In the genomic region with DNA sequence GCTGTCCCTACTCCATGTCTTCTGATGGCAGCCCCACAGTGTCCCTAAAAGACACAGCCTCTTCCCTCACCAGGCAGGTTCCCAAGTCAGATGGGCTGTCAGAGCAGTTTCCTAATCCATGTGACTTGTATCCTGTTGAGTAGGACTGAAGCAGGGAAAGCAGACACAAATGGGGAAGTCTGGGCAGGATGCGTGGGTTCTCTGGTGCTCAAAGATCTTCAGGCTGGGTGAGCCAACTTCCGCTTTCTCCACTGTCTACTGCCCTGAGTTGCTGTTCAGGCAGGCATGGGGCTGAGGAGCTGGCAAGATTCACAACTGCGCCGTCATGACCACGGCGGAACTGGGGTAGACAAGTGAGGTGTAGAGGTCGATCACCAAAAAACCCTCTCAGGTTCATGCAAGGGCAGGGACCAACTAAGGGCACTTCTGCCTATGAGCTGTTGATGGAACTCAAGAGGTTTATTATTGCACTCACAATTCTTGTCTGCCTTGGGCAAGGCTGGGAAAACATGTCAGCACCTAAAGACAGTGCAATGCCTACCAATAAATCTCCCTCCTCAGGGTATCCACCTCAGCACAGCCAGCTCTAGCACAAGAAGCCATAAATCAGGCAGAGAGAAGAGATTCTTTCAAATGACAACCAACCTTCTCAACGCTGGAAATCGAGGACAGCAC, we compare ENCODE assay signal across 9 cellular contexts.
A peak's percentile ranks its signal among the peaks of the same experiment; 100 is the strongest.
DNase-seq lines count a peak whose midpoint lies in the region; ATAC-seq and TF ChIP-seq lines count a peak whose summit lies in the region.
"Had no signal": no experiment of that assay in that cellular context is flagged by ENCODE, and none has a peak within 500 bp of the region (broad histone marks: within the 10 kb centered on the region; RNA-seq: fewer than 3 reads in every experiment).

No MANE protein-coding gene starts in this region.

- CTCF ChIA-PET in WTC11 (lab: Charles Lee) = no interaction called here
- CTCF ChIA-PET in naive thymus-derived CD4-positive, alpha-beta T cell (lab: Charles Lee) = interaction anchor here (0.7 to 1.1 kb wide), 3 partner anchors 10 to 63 kb away, joined by 3 read pairs; no protein-coding TSS in a partner anchor

- H3K4me3 Mint-ChIP-seq in WTC11 = no peak overlapping the region
- peak overlapping the region; percentile 38 for H3K4me3 Mint-ChIP-seq in dendritic cell treated with granulocyte-macrophage colony-stimulating factor and Interleukin-4, amounts not matched to agents 40 ng/mL and 50 ng/mL, for 4 days
- peak overlapping the region; percentile 18 to 69 (median 61) for H3K4me3 Mint-ChIP-seq in naive thymus-derived CD4-positive, alpha-beta T cell
- H3K4me3 Mint-ChIP-seq: neural crest cell had no signal

- POLR2A ChIA-PET in WTC11 (lab: Charles Lee) = no interaction called here
- POLR2A ChIA-PET in naive thymus-derived CD4-positive, alpha-beta T cell (lab: Charles Lee) = interaction anchor here (0.6 to 1.0 kb wide), 3 partner anchors 22 to 87 kb away, joined by 3 to 4 read pairs (median 4); no protein-coding TSS in a partner anchor

- peaks cover 20 to 28% of the 10 kb centered on the region in 2 donors for H3K4me1 ChIP-seq in naive thymus-derived CD4-positive, alpha-beta T cell (ENCODE audit: control insufficient read depth in 2 of 2, insufficient read depth in 2 of 2, low read length in 2 of 2)
- H3K4me1 ChIP-seq in upper lobe of right lung = peaks cover 50% of the 10 kb centered on the region

- no peaks in the 10 kb centered on the region for H3K36me3 ChIP-seq in naive thymus-derived CD4-positive, alpha-beta T cell (ENCODE audit: control insufficient read depth in 2 of 3, insufficient read depth in 3 of 3, low read length in 3 of 3)
- no peaks in the 10 kb centered on the region for H3K36me3 ChIP-seq in upper lobe of right lung

- peaks cover 62% of the 10 kb centered on the region for H3K4me1 Mint-ChIP-seq in WTC11
- peaks cover 69% of the 10 kb centered on the region for H3K4me1 Mint-ChIP-seq in dendritic cell treated with granulocyte-macrophage colony-stimulating factor and Interleukin-4, amounts not matched to agents 40 ng/mL and 50 ng/mL, for 4 days (ENCODE audit: low read depth)
- H3K4me1 Mint-ChIP-seq in naive thymus-derived CD4-positive, alpha-beta T cell = peaks cover 56 to 88% (median 72%) of the 10 kb centered on the region in 7 donors

- DNase-seq in WTC11 (ENCODE audit: low spot score) = no peak
- DNase-seq in naive thymus-derived CD4-positive, alpha-beta T cell = peak in 8 of 9 donors; percentile 40 to 70 (median 50)
- DNase-seq in upper lobe of right lung = peak; percentile 89
- DNase-seq in COLO668 (lab: John Stamatoyannopoulos, UW; ENCODE audit: unreplicated experiment) = no peak

- H3K9me3 ChIP-seq in naive thymus-derived CD4-positive, alpha-beta T cell (ENCODE audit: control insufficient read depth in 2 of 3, low read length in 3 of 3) = no peaks in the 10 kb centered on the region
- H3K9me3 ChIP-seq in upper lobe of right lung = no peaks in the 10 kb centered on the region

- no peak overlapping the region for H3K4me3 ChIP-seq in naive thymus-derived CD4-positive, alpha-beta T cell (ENCODE audit: low read length)
- H3K4me3 ChIP-seq in upper lobe of right lung = no peak overlapping the region

- H3K9me3 Mint-ChIP-seq in WTC11 = no peaks in the 10 kb centered on the region
- no peaks in the 10 kb centered on the region for H3K9me3 Mint-ChIP-seq in dendritic cell treated with granulocyte-macrophage colony-stimulating factor and Interleukin-4, amounts not matched to agents 40 ng/mL and 50 ng/mL, for 4 days
- H3K9me3 Mint-ChIP-seq in naive thymus-derived CD4-positive, alpha-beta T cell = no peaks in the 10 kb centered on the region
- H3K9me3 Mint-ChIP-seq: neural crest cell had no signal

- H3K36me3 Mint-ChIP-seq in WTC11 = no peaks in the 10 kb centered on the region
- peaks cover 50% of the 10 kb centered on the region for H3K36me3 Mint-ChIP-seq in dendritic cell treated with granulocyte-macrophage colony-stimulating factor and Interleukin-4, amounts not matched to agents 40 ng/mL and 50 ng/mL, for 4 days (ENCODE audit: low read depth)
- peaks cover 0 to 7% (median 0%) of the 10 kb centered on the region in 5 donors for H3K36me3 Mint-ChIP-seq in naive thymus-derived CD4-positive, alpha-beta T cell

- ATAC-seq in GM19351 (IDR thresholded peaks at IDR 0.05; ENCODE audit: unreplicated experiment) = peak; percentile 70
- ATAC-seq in HG03432 (IDR thresholded peaks at IDR 0.05; ENCODE audit: unreplicated experiment) = peak; percentile 65
- ATAC-seq in WTC11 = no peak
- peak; percentile 93 for ATAC-seq in naive thymus-derived CD4-positive, alpha-beta T cell
- peak; percentile 93 for ATAC-seq in upper lobe of right lung
- no peak for ATAC-seq in GM19328 (IDR thresholded peaks at IDR 0.05; ENCODE audit: unreplicated experiment)

- TF ChIP-seq CTCF in WTC11 (IDR thresholded peaks at IDR 0.05) (no peak), upper lobe of right lung (IDR thresholded peaks at IDR 0.05) (no peak)

- intact Hi-C loops in dendritic cell treated with granulocyte-macrophage colony-stimulating factor and Interleukin-4, amounts not matched to agents 40 ng/mL and 50 ng/mL, for 4 days (cut with micrococcal nuclease) = loop anchor here (2.0 to 5.0 kb wide), 2 partner anchors 14 to 34 kb away; no protein-coding TSS in a partner anchor
- intact Hi-C loops in naive thymus-derived CD4-positive, alpha-beta T cell (cut with micrococcal nuclease) = loop anchor here (1.0 to 2.0 kb wide), 3 partner anchors 12 to 22 kb away; no protein-coding TSS in a partner anchor
- intact Hi-C loops in upper lobe of right lung (cut with DNase I) = no loop called here

- 0 out of 2 replicates have a peak overlapping the region, but pooled peaks have one; percentile 15 for H3K27ac Mint-ChIP-seq in WTC11
- H3K27ac Mint-ChIP-seq in dendritic cell treated with granulocyte-macrophage colony-stimulating factor and Interleukin-4, amounts not matched to agents 40 ng/mL and 50 ng/mL, for 4 days = peak overlapping the region; percentile 84
- H3K27ac Mint-ChIP-seq in naive thymus-derived CD4-positive, alpha-beta T cell = peak overlapping the region; percentile 77 to 94 (median 88)

- H3K27me3 ChIP-seq in naive thymus-derived CD4-positive, alpha-beta T cell (ENCODE audit: control insufficient read depth in 2 of 2, insufficient read depth in 2 of 2, low read length in 2 of 2) = no peaks in the 10 kb centered on the region
- H3K27me3 ChIP-seq in upper lobe of right lung = no peaks in the 10 kb centered on the region

- peak overlapping the region; percentile 49 for H3K27ac ChIP-seq in naive thymus-derived CD4-positive, alpha-beta T cell (ENCODE audit: low read depth, low read length)
- peak overlapping the region; percentile 55 for H3K27ac ChIP-seq in upper lobe of right lung

- H3K27me3 Mint-ChIP-seq in WTC11 (ENCODE audit: low read depth) = no peaks in the 10 kb centered on the region
- H3K27me3 Mint-ChIP-seq in dendritic cell treated with granulocyte-macrophage colony-stimulating factor and Interleukin-4, amounts not matched to agents 40 ng/mL and 50 ng/mL, for 4 days = no peaks in the 10 kb centered on the region
- no peaks in the 10 kb centered on the region for H3K27me3 Mint-ChIP-seq in naive thymus-derived CD4-positive, alpha-beta T cell

TF ChIP-seq in WTC11, 78 proteins besides CTCF, POLR2A, EP300 and RAD21 (continues in another document):
- no peak for TF ChIP-seq PREB (CRISPR knock-in tag; IDR thresholded peaks at IDR 0.05; ENCODE audit: borderline replicate concordance)
- no peak for TF ChIP-seq ARID4B (CRISPR knock-in tag; IDR thresholded peaks at IDR 0.05; ENCODE audit: borderline replicate concordance)
- no peak for TF ChIP-seq FOXJ3 (CRISPR knock-in tag; IDR thresholded peaks at IDR 0.05; ENCODE audit: borderline replicate concordance)

Comparison
In these comparisons a context has a peak if more than half of its experiments do, and no peak if none do; other contexts are left out.
1. ATAC-seq: peak in GM19351 (single experiment), HG03432 (single experiment), naive thymus-derived CD4-positive, alpha-beta T cell (single experiment) and upper lobe of right lung (single experiment); none in WTC11 (single experiment) and GM19328 (single experiment).
2. DNase-seq: peak in naive thymus-derived CD4-positive, alpha-beta T cell (8 of 9) and upper lobe of right lung (single experiment); none in WTC11 (single experiment) and COLO668 (single experiment).
3. H3K27ac Mint-ChIP-seq: peak in every context shown above with its lines; median percentile 88 in naive thymus-derived CD4-positive, alpha-beta T cell; 84 in dendritic cell treated with granulocyte-macrophage colony-stimulating factor and Interleukin-4, amounts not matched to agents 40 ng/mL and 50 ng/mL, for 4 days; 15 in WTC11.